In genomic region chr4:48708610-48709009, GRCh38 we compare ENCODE assay signal across 17 cellular contexts.
"Had no signal": no experiment of that assay in that cellular context is flagged by ENCODE, and none has a peak within 500 bp of the region (broad histone marks: within the 10 kb centered on the region; RNA-seq: fewer than 3 reads in every experiment).

No MANE protein-coding gene starts in this region.

- H3K27ac ChIP-seq: SJSA1, SK-N-MC had no signal

- H3K9me3 ChIP-seq: SJSA1 had no signal

- DNase-seq: Karpas-422, KG1, MM.1S, NCI-H1092 treated with DMSO at 0.1 percent for 48 hours, NCI-H1436, NCI-H187, NCI-H2029, NCI-H2081 treated with DMSO at 0.1 percent for 48 hours, NCI-H2171 treated with DMSO at 0.1 percent for 48 hours, NCI-H524 treated with DMSO at 0.1 percent for 48 hours, NCI-H69, NCI-H774, Right ventricle myocardium superior, RPMI8226, SIG-M5 had no signal

- H3K27me3 ChIP-seq: SJSA1 had no signal

- H3K4me3 ChIP-seq: SJSA1, SK-N-MC had no signal

- H3K4me1 ChIP-seq: SJSA1 had no signal
